Comparison of ENCODE assay signal across 1 cellular context in genomic region chr12:574475-575128, GRCh38.
TF ChIP-seq lines count a peak whose summit lies in the region.

No MANE protein-coding gene starts in this region.

TF ChIP-seq in HepG2, 621 proteins besides CTCF, POLR2A, EP300 and RAD21 (continued from another document and continues in another):
- 0 out of 2 replicates have a peak, but pooled peaks have one; percentile 55 for TF ChIP-seq ZBTB39 (CRISPR knock-in tag; IDR thresholded peaks at IDR 0.05)
- 0 out of 2 replicates have a peak, but pooled peaks have one; percentile 2 for TF ChIP-seq ZBTB10 (CRISPR knock-in tag; IDR thresholded peaks at IDR 0.05; ENCODE audit: borderline replicate concordance)
- peak; percentile 44; the same call in 1 of the 2 replicates for TF ChIP-seq NCOR1 (IDR thresholded peaks at IDR 0.05; ENCODE audit: borderline replicate concordance, low read length)
- TF ChIP-seq SOX5 (CRISPR knock-in tag; IDR thresholded peaks at IDR 0.05; ENCODE audit: borderline replicate concordance): peak; percentile 75; the same call in 1 of the 2 replicates
- TF ChIP-seq ZFP36 (IDR thresholded peaks at IDR 0.05; ENCODE audit: borderline replicate concordance, low read depth, low read length, partially characterized antibody): no peak
- TF ChIP-seq RARA (CRISPR knock-in tag; IDR thresholded peaks at IDR 0.05): peak; percentile 43; the same call in 1 of the 2 replicates
- TF ChIP-seq SIX1 (CRISPR knock-in tag; IDR thresholded peaks at IDR 0.05; ENCODE audit: borderline replicate concordance): peak; percentile 64; the same call in 1 of the 2 replicates
- no peak for TF ChIP-seq GTF3A (CRISPR knock-in tag; conservative IDR thresholded peaks at IDR 0.05)
- TF ChIP-seq ISL2 (CRISPR knock-in tag; IDR thresholded peaks at IDR 0.05): no peak
- TF ChIP-seq KMT2A (CRISPR knock-in tag; IDR thresholded peaks at IDR 0.05): no peak
- TF ChIP-seq ZNF564 (CRISPR knock-in tag; IDR thresholded peaks at IDR 0.05): peak; percentile 100
- 0 out of 2 replicates have a peak, but pooled peaks have one; percentile 43 for TF ChIP-seq ONECUT2 (CRISPR knock-in tag; IDR thresholded peaks at IDR 0.05)
- 0 out of 2 replicates have a peak, but pooled peaks have one; percentile 27 for TF ChIP-seq ARNTL (CRISPR knock-in tag; IDR thresholded peaks at IDR 0.05)
- TF ChIP-seq TCF7 (IDR thresholded peaks at IDR 0.05; ENCODE audit: low read depth): peak; percentile 79
- no peak for TF ChIP-seq CREB3 (CRISPR knock-in tag; IDR thresholded peaks at IDR 0.05)
- peak; percentile 79 for TF ChIP-seq TBX3 (IDR thresholded peaks at IDR 0.05; ENCODE audit: borderline replicate concordance)
- TF ChIP-seq ZNF672 (CRISPR knock-in tag; IDR thresholded peaks at IDR 0.05): no peak
- no peak for TF ChIP-seq ZEB1 (IDR thresholded peaks at IDR 0.05; ENCODE audit: insufficient replicate concordance, low read depth)
- TF ChIP-seq RERE (CRISPR knock-in tag; IDR thresholded peaks at IDR 0.05; ENCODE audit: low read depth): 0 out of 2 replicates have a peak, but pooled peaks have one; percentile 22
- peak; percentile 54; the same call in 1 of the 2 replicates for TF ChIP-seq FOXA3 (CRISPR knock-in tag; IDR thresholded peaks at IDR 0.05)
- no peak for TF ChIP-seq HOXA7 (CRISPR knock-in tag; IDR thresholded peaks at IDR 0.05)
- TF ChIP-seq CENPX (CRISPR knock-in tag; IDR thresholded peaks at IDR 0.05): no peak
- TF ChIP-seq BCLAF1 (IDR thresholded peaks at IDR 0.05): no peak
- peak; percentile 28; the same call in 1 of the 2 replicates for TF ChIP-seq ZGPAT (CRISPR knock-in tag; IDR thresholded peaks at IDR 0.05)
- peak; percentile 39 for TF ChIP-seq PAXIP1 (CRISPR knock-in tag; conservative IDR thresholded peaks at IDR 0.05)
- peak; percentile 6; the same call in 1 of the 2 replicates for TF ChIP-seq FOSL2 (CRISPR knock-in tag; IDR thresholded peaks at IDR 0.05)
- TF ChIP-seq HDAC2 (CRISPR knock-in tag; IDR thresholded peaks at IDR 0.05): peak; percentile 46; the same call in 1 of the 2 replicates
- no peak for TF ChIP-seq ZNF644 (CRISPR knock-in tag; IDR thresholded peaks at IDR 0.05; ENCODE audit: low read depth)
- TF ChIP-seq ZNF713 (CRISPR knock-in tag; IDR thresholded peaks at IDR 0.05): 0 out of 2 replicates have a peak, but pooled peaks have one; percentile 48
- no peak for TF ChIP-seq ZNF446 (CRISPR knock-in tag; IDR thresholded peaks at IDR 0.05)
- TF ChIP-seq MAX (IDR thresholded peaks at IDR 0.05): 0 out of 2 replicates have a peak, but pooled peaks have one; percentile 22
- TF ChIP-seq LCORL (IDR thresholded peaks at IDR 0.05): no peak
- 0 out of 2 replicates have a peak, but pooled peaks have one; percentile 32 for TF ChIP-seq LCORL (CRISPR knock-in tag; IDR thresholded peaks at IDR 0.05)
- peak; percentile 42; the same call in 1 of the 2 replicates for TF ChIP-seq TFDP1 (CRISPR knock-in tag; IDR thresholded peaks at IDR 0.05; ENCODE audit: borderline replicate concordance)
- TF ChIP-seq FOXJ3 (CRISPR knock-in tag; IDR thresholded peaks at IDR 0.05; ENCODE audit: borderline replicate concordance): no peak
- TF ChIP-seq HDAC1 (CRISPR knock-in tag; IDR thresholded peaks at IDR 0.05): peak; percentile 33; the same call in 1 of the 2 replicates
- TF ChIP-seq ZMYM4 (CRISPR knock-in tag; IDR thresholded peaks at IDR 0.05): no peak
- TF ChIP-seq MATR3 (CRISPR knock-in tag; IDR thresholded peaks at IDR 0.05): no peak
